Comparison of ENCODE assay signal across 28 cellular contexts in the genomic region with DNA sequence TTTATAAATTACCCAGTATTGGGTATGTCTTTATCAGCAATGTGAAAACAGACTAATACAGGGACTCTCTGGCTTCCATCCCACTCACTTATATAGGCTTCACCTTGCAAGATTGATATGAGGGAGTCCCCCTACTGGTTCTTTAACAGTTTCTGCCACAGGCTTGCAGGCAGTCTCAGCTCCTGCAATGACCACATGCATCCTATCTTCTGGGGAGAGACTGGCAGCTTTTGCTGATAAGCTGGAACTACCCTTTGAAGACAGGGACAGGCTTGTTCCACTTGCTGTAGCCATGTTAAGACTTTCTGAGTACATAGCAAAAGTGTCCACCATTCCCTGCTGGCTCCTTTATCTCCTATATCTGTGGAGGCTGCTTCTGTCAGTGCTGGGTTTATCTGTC.
"Had no signal": no experiment of that assay in that cellular context is flagged by ENCODE, and none has a peak within 500 bp of the region (broad histone marks: within the 10 kb centered on the region; RNA-seq: fewer than 3 reads in every experiment).

No MANE protein-coding gene starts in this region.

- DNase-seq: natural killer cell; occipital lobe; ovary; posterior cingulate gyrus; psoas muscle; right cardiac atrium; right lobe of liver; sigmoid colon; small intestine; stimulated activated CD4-positive, alpha-beta T cell treated with anti-CD3 and anti-CD28 coated beads, Interleukin-15, amount 100 ng/mL, for 24 hours; stimulated activated CD4-positive, alpha-beta T cell treated with anti-CD3 and anti-CD28 coated beads, Interleukin-2, amount 100 ng/mL, for 24 hours; stimulated activated CD4-positive, alpha-beta T cell treated with anti-CD3 and anti-CD28 coated beads, Interleukin-2, amount 100 ng/mL, for 48 hours; stimulated activated CD4-positive, alpha-beta T cell treated with anti-CD3 and anti-CD28 coated beads, Interleukin-4, amount 100 ng/mL, for 24 hours; stimulated activated naive B cell treated with anti-CD40 and anti-IgM and Interleukin-4, amounts not matched to agents 10 μg/mL and 1 μg/mL and 100 μg/mL, for 72 hours; stimulated activated naive CD4-positive, alpha-beta T cell treated with Interleukin-2 at 50 U/mL for 16 hours; stomach; tibial artery; transverse colon; upper lobe of right lung; uterus had no signal

- H3K36me3 ChIP-seq: neural progenitor cell, ovary, right lobe of liver, sigmoid colon, stomach, thoracic aorta, tibial artery, transverse colon, upper lobe of right lung, uterus had no signal

- H3K27me3 ChIP-seq: neural progenitor cell, ovary, right lobe of liver, sigmoid colon, stomach, tibial artery, transverse colon, upper lobe of right lung, uterus had no signal

- H3K4me3 ChIP-seq: neural progenitor cell, ovary, psoas muscle, right lobe of liver, sigmoid colon, stomach, thoracic aorta, tibial artery, transverse colon, upper lobe of right lung, uterus had no signal

- H3K36me3 Mint-ChIP-seq: natural killer cell; neural progenitor cell; stimulated activated effector memory CD8-positive, alpha-beta T cell treated with anti-CD3 and anti-CD28 coated beads, Interleukin-12 subunit alpha, Interleukin-12 subunit beta, amount 100 ng/mL, for 72 hours; stimulated activated naive B cell treated with anti-CD40 and anti-IgM and Interleukin-4, amounts not matched to agents 10 μg/mL and 1 μg/mL and 100 μg/mL, for 72 hours; type B pancreatic cell had no signal

- H3K27ac ChIP-seq: neural progenitor cell, ovary, parathyroid adenoma, psoas muscle, right lobe of liver, sigmoid colon, stomach, thoracic aorta, tibial artery, transverse colon, upper lobe of right lung, uterus had no signal

- H3K27me3 Mint-ChIP-seq: progenitor cell of endocrine pancreas; stimulated activated naive B cell treated with anti-CD40 and anti-IgM and Interleukin-4, amounts not matched to agents 10 μg/mL and 1 μg/mL and 100 μg/mL, for 72 hours; stimulated activated naive CD8-positive, alpha-beta T cell treated with anti-CD3 and anti-CD28 coated beads, Interleukin-15, Interleukin-2, amounts not matched to agents 100 ng/mL and 50 ng/mL, for 24 hours; type B pancreatic cell had no signal

- H3K4me1 Mint-ChIP-seq: natural killer cell; nephron; neural progenitor cell; stimulated activated effector memory CD8-positive, alpha-beta T cell treated with anti-CD3 and anti-CD28 coated beads, Interleukin-12 subunit alpha, Interleukin-12 subunit beta, amount 100 ng/mL, for 72 hours; stimulated activated naive B cell treated with anti-CD40 and anti-IgM and Interleukin-4, amounts not matched to agents 10 μg/mL and 1 μg/mL and 100 μg/mL, for 72 hours had no signal

- H3K9me3 Mint-ChIP-seq: nephron, neural progenitor cell had no signal

- H3K9ac ChIP-seq: neural progenitor cell, parathyroid adenoma had no signal

- H3K4me2 ChIP-seq: neural progenitor cell had no signal

- H3K79me2 ChIP-seq: parathyroid adenoma had no signal

- ATAC-seq: natural killer cell; psoas muscle; right cardiac atrium; right lobe of liver; stimulated activated effector memory CD8-positive, alpha-beta T cell treated with anti-CD3 and anti-CD28 coated beads, Interleukin-12 subunit alpha, Interleukin-12 subunit beta, amount 100 ng/mL, for 72 hours; stimulated activated naive B cell treated with anti-CD40 and anti-IgM and Interleukin-4, amounts not matched to agents 10 μg/mL and 1 μg/mL and 100 μg/mL, for 72 hours; upper lobe of right lung had no signal

- H3K4me3 Mint-ChIP-seq: natural killer cell; nephron; neural progenitor cell; stimulated activated effector memory CD8-positive, alpha-beta T cell treated with anti-CD3 and anti-CD28 coated beads, Interleukin-12 subunit alpha, Interleukin-12 subunit beta, amount 100 ng/mL, for 72 hours; stimulated activated naive B cell treated with anti-CD40 and anti-IgM and Interleukin-4, amounts not matched to agents 10 μg/mL and 1 μg/mL and 100 μg/mL, for 72 hours; stimulated activated naive CD8-positive, alpha-beta T cell treated with anti-CD3 and anti-CD28 coated beads, Interleukin-15, Interleukin-2, amounts not matched to agents 100 ng/mL and 50 ng/mL, for 24 hours; type B pancreatic cell had no signal

- H3K4me1 ChIP-seq: neural progenitor cell, parathyroid adenoma, psoas muscle, right lobe of liver, sigmoid colon, stomach, tibial artery, transverse colon, upper lobe of right lung, uterus had no signal

- H3K27ac Mint-ChIP-seq: natural killer cell; nephron; neural progenitor cell; progenitor cell of endocrine pancreas; stimulated activated effector memory CD8-positive, alpha-beta T cell treated with anti-CD3 and anti-CD28 coated beads, Interleukin-12 subunit alpha, Interleukin-12 subunit beta, amount 100 ng/mL, for 72 hours; stimulated activated naive B cell treated with anti-CD40 and anti-IgM and Interleukin-4, amounts not matched to agents 10 μg/mL and 1 μg/mL and 100 μg/mL, for 72 hours; stimulated activated naive CD8-positive, alpha-beta T cell treated with anti-CD3 and anti-CD28 coated beads, Interleukin-15, Interleukin-2, amounts not matched to agents 100 ng/mL and 50 ng/mL, for 24 hours; type B pancreatic cell had no signal

- H3K9me3 ChIP-seq: ovary, psoas muscle, right lobe of liver, sigmoid colon, stomach, thoracic aorta, tibial artery, transverse colon, upper lobe of right lung, uterus had no signal
